In the genomic region with DNA sequence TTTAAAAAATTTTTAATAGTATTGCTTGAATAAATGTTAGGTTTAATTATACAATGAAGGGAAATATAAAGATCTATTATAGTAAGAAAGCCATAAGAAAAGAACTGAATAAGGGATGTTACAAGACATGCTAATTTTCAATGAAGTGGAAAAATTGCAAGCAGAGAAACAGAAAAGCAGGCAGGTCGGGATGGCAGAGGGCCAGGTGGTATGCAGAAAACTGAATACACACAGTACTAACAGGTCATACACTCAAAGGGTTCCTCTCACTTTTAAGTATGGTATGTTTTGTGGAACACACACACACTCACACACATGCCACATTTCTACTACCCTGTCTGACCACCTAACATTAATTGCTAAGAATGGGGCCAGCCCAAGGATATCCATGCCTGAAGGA, we compare ENCODE assay signal across 19 cellular contexts.
DNase-seq lines count a peak whose midpoint lies in the region; ATAC-seq and TF ChIP-seq lines count a peak whose summit lies in the region.
"Had no signal": no experiment of that assay in that cellular context is flagged by ENCODE, and none has a peak within 500 bp of the region (broad histone marks: within the 10 kb centered on the region; RNA-seq: fewer than 3 reads in every experiment).

No MANE protein-coding gene starts in this region.

- H3K79me2 ChIP-seq in mesendoderm (ENCODE audit: control insufficient read depth, insufficient read depth, low read length): peaks cover 2% of the 10 kb centered on the region

- TF ChIP-seq POLR2A in spleen (IDR thresholded peaks at IDR 0.05): no peak

- no peak overlapping the region for H3K27ac ChIP-seq in mesendoderm (ENCODE audit: low read depth, low read length)
- no peak overlapping the region for H3K27ac ChIP-seq in spleen
- H3K27ac ChIP-seq: 22Rv1; BLaER1 treated with 17β-estradiol and CSF1 and Interleukin-3, amounts not matched to agents 10 nM and 100 nM had no signal

- no peak overlapping the region for H3K4ac ChIP-seq in mesendoderm (ENCODE audit: low read depth, low read length)

- H3K9ac ChIP-seq in mesendoderm (ENCODE audit: low read length): no peak overlapping the region
- H3K9ac ChIP-seq: BLaER1 treated with 17β-estradiol and CSF1 and Interleukin-3, amounts not matched to agents 10 nM and 100 nM had no signal

- H4K8ac ChIP-seq in mesendoderm (ENCODE audit: low read depth, low read length): no peak overlapping the region

- no peak for DNase-seq in Right ventricle myocardium superior
- DNase-seq in cardiac septum (ENCODE audit: low spot score): no peak
- DNase-seq in BE2C: peak; percentile 8
- DNase-seq in astrocyte of the hippocampus (ENCODE audit: low read depth, low spot score): peak; percentile 11
- no peak for DNase-seq in mesendoderm
- no peak for DNase-seq in anterior cingulate cortex (lab: John Stamatoyannopoulos, UW)
- DNase-seq in spleen: no peak
- DNase-seq: CD4-positive, alpha-beta T cell; CD8-positive, alpha-beta memory T cell; DMS 273 treated with DMSO at 0.1 percent for 48 hours; DMS79; EL; GF-D8; GOT3; HFFc6 had no signal

- no peak overlapping the region for H3K4me3 ChIP-seq in BE2C (ENCODE audit: low read depth, low read length)
- H3K4me3 ChIP-seq in mesendoderm (ENCODE audit: low read length): no peak overlapping the region
- no peak overlapping the region for H3K4me3 ChIP-seq in spleen
- H3K4me3 ChIP-seq: BLaER1 treated with 17β-estradiol and CSF1 and Interleukin-3, amounts not matched to agents 10 nM and 100 nM; HAP-1 had no signal

- no peak overlapping the region for H2AK5ac ChIP-seq in mesendoderm (ENCODE audit: low read length)

- H3K23ac ChIP-seq in mesendoderm (ENCODE audit: low read length): no peak overlapping the region

- no peak overlapping the region for H2BK15ac ChIP-seq in mesendoderm (replicated peaks; ENCODE audit: low read depth)

- H3K36me3 ChIP-seq in BE2C (no peaks in the 10 kb centered on the region), mesendoderm (ENCODE audit: control insufficient read depth, insufficient read depth, low read length) (no peaks in the 10 kb centered on the region), spleen (no peaks in the 10 kb centered on the region)
- H3K36me3 ChIP-seq: BLaER1 treated with 17β-estradiol and CSF1 and Interleukin-3, amounts not matched to agents 10 nM and 100 nM; HAP-1 had no signal

- H3K79me1 ChIP-seq in mesendoderm (ENCODE audit: low read length): peaks cover 6% of the 10 kb centered on the region

- no peak overlapping the region for H2BK120ac ChIP-seq in mesendoderm (ENCODE audit: low read depth, low read length)

- H3K56ac ChIP-seq in mesendoderm (ENCODE audit: low read length): peak overlapping the region; percentile 12

- TF ChIP-seq CTCF in BE2C (IDR thresholded peaks at IDR 0.05; ENCODE audit: low read depth, low read length) (no peak), spleen (IDR thresholded peaks at IDR 0.05 in 8 of 11, conservative IDR thresholded peaks at IDR 0.05 in 3 of 11) (no peak)

- intact Hi-C loops in Right ventricle myocardium superior (cut with DNase I): no loop called here
- intact Hi-C loops in cardiac septum (cut with DNase I): no loop called here
- intact Hi-C loops in spleen (cut with DNase I; ENCODE audit: low total_unique reads): no loop called here

- no peaks in the 10 kb centered on the region for H3K27me3 ChIP-seq in BE2C
- H3K27me3 ChIP-seq in mesendoderm (ENCODE audit: insufficient read depth, low read length, poor library complexity): no peaks in the 10 kb centered on the region
- no peaks in the 10 kb centered on the region for H3K27me3 ChIP-seq in spleen (replicated peaks in 1 of 7)
- H3K27me3 ChIP-seq: BLaER1 treated with 17β-estradiol and CSF1 and Interleukin-3, amounts not matched to agents 10 nM and 100 nM had no signal

- H3K4me1 ChIP-seq in BE2C: no peaks in the 10 kb centered on the region; the same call in none of the 2 replicates
- H3K4me1 ChIP-seq in mesendoderm (ENCODE audit: control insufficient read depth, low read depth, low read length): peaks cover 7% of the 10 kb centered on the region
- H3K4me1 ChIP-seq in spleen: no peaks in the 10 kb centered on the region
- H3K4me1 ChIP-seq: BLaER1 treated with 17β-estradiol and CSF1 and Interleukin-3, amounts not matched to agents 10 nM and 100 nM; HAP-1 had no signal

- no peak overlapping the region for H3K18ac ChIP-seq in mesendoderm (ENCODE audit: low read length)

- H3K9me3 ChIP-seq in BE2C (no peaks in the 10 kb centered on the region), spleen (no peaks in the 10 kb centered on the region)
- H3K9me3 ChIP-seq: BLaER1 treated with 17β-estradiol and CSF1 and Interleukin-3, amounts not matched to agents 10 nM and 100 nM; HAP-1 had no signal

- H4K5ac ChIP-seq in mesendoderm (ENCODE audit: low read length): no peak overlapping the region

- peak; percentile 25 for ATAC-seq in Right ventricle myocardium superior (ENCODE audit: poor library complexity)
- no peak for ATAC-seq in HG03280 (IDR thresholded peaks at IDR 0.05; ENCODE audit: unreplicated experiment)

- H3K4me2 ChIP-seq in mesendoderm (ENCODE audit: low read length): no peak overlapping the region
- H3K4me2 ChIP-seq: BLaER1 treated with 17β-estradiol and CSF1 and Interleukin-3, amounts not matched to agents 10 nM and 100 nM had no signal

- H2BK5ac ChIP-seq in mesendoderm (ENCODE audit: low read length): no peak overlapping the region

- no CpG with 5 or more reads among the region's 1 CpG for WGBS in mesendoderm (ENCODE audit: extremely low coverage, insufficient coverage, low lambda C conversion rate)
- 68 to 92% (median 79%) methylated on average over 1 of the region's 1 CpG for WGBS in spleen, 5 donors

Comparison
In these comparisons a context has a peak if more than half of its experiments do, and no peak if none do; other contexts are left out.
1. DNase-seq: peak in BE2C (single experiment) and astrocyte of the hippocampus (single experiment); none in Right ventricle myocardium superior (single experiment), cardiac septum (single experiment), mesendoderm (single experiment), anterior cingulate cortex (0 of 58) and spleen (single experiment).